In genomic region chr12:7905071-7905470, GRCh38 we compare ENCODE assay signal across 14 cellular contexts.
DNase-seq lines count a peak whose midpoint lies in the region; ATAC-seq and TF ChIP-seq lines count a peak whose summit lies in the region.
"Had no signal": no experiment of that assay in that cellular context is flagged by ENCODE, and none has a peak within 500 bp of the region (broad histone marks: within the 10 kb centered on the region; RNA-seq: fewer than 3 reads in every experiment).

No MANE protein-coding gene starts in this region.

- TF ChIP-seq POLR2A in erythroblast (IDR thresholded peaks at IDR 0.05; ENCODE audit: low read length): no peak

- ATAC-seq in HG02852 (IDR thresholded peaks at IDR 0.05; ENCODE audit: unreplicated experiment) (no peak), HG03432 (IDR thresholded peaks at IDR 0.05; ENCODE audit: unreplicated experiment) (no peak)
- ATAC-seq: left colon had no signal

- TF ChIP-seq CTCF in retinal pigment epithelial cell (conservative IDR thresholded peaks at IDR 0.05; ENCODE audit: low read depth, low read length): no peak

- DNase-seq in NCI-H2029 (lab: John Stamatoyannopoulos, UW): peak; percentile 1
- DNase-seq in NCI-H2029 treated with DMSO at 0.1 percent for 48 hours (lab: John Stamatoyannopoulos, UW): no peak
- peak; percentile 11 for DNase-seq in NCI-H748 treated with DMSO at 0.1 percent for 48 hours (lab: John Stamatoyannopoulos, UW)
- peak; percentile 56 to 66 for DNase-seq in erythroblast (lab: John Stamatoyannopoulos, UW)
- DNase-seq in retinal pigment epithelial cell (ENCODE audit: low read depth): peak; percentile 92
- DNase-seq in SHP77 (lab: John Stamatoyannopoulos, UW): no peak
- DNase-seq: ACHN; activated CD4-positive, CD25-positive, alpha-beta regulatory T cell; activated T-cell treated with anti-CD3 and anti-CD28 coated beads for 4 hours; EL; left colon; NCI-H510A treated with DMSO at 0.1 percent for 48 hours had no signal

- no peak overlapping the region for H3K4me3 ChIP-seq in retinal pigment epithelial cell (ENCODE audit: low read length)

Comparison
In these comparisons a context has a peak if more than half of its experiments do, and no peak if none do; other contexts are left out.
1. DNase-seq: peak in NCI-H2029 (single experiment), NCI-H748 treated with DMSO at 0.1 percent for 48 hours (single experiment), erythroblast (2 of 2) and retinal pigment epithelial cell (single experiment); none in NCI-H2029 treated with DMSO at 0.1 percent for 48 hours (single experiment) and SHP77 (0 of 2).